In genomic region chr10:126062132-126063032, GRCh38 we compare ENCODE assay signal across 8 cellular contexts.
A peak's percentile ranks its signal among the peaks of the same experiment; 100 is the strongest.
DNase-seq lines count a peak whose midpoint lies in the region; ATAC-seq and TF ChIP-seq lines count a peak whose summit lies in the region.

No MANE protein-coding gene starts in this region.

- no peaks in the 10 kb centered on the region for H3K79me2 ChIP-seq in fibroblast of lung (ENCODE audit: control insufficient read depth, insufficient read depth, low read length)

- DNase-seq in Ammon's horn (ENCODE audit: low spot score) (peak; percentile 92), Peyer's patch (peak in 2 of 3 donors; percentile 26 to 78), fibroblast of lung (ENCODE audit: low read depth in 2 of 2) (peak; percentile 96 to 99), nucleus accumbens (lab: John Stamatoyannopoulos, UW) (peak in 52 of 56 donors; percentile 12 to 91 (median 73))
- DNase-seq in stimulated activated CD4-positive, alpha-beta T cell treated with anti-CD3 and anti-CD28 coated beads, Interleukin-2, amount 100 ng/mL, for 48 hours, result no peak
- DNase-seq in stimulated activated CD4-positive, alpha-beta T cell treated with anti-CD3 and anti-CD28 coated beads, Interleukin-2, amount 100 ng/mL, for 24 hours, result no peak

- H2AFZ ChIP-seq in fibroblast of lung (ENCODE audit: low read length), result no peak overlapping the region

- TF ChIP-seq CTCF in Peyer's patch (IDR thresholded peaks at IDR 0.05) (no peak), fibroblast of lung (conservative IDR thresholded peaks at IDR 0.05 in 1 of 2, IDR thresholded peaks at IDR 0.05 in 1 of 2; ENCODE audit: low read depth in 1 of 2, low read length in 2 of 2) (no peak)

- peaks cover 0 to 6% (median 0%) of the 10 kb centered on the region in 4 donors for H3K9me3 ChIP-seq in Peyer's patch
- no peaks in the 10 kb centered on the region for H3K9me3 ChIP-seq in fibroblast of lung (ENCODE audit: control insufficient read depth, insufficient read depth, low read depth, low read length)

- peak overlapping the region in 1 of 4 donors; percentile 28 for H3K27ac ChIP-seq in Peyer's patch
- H3K27ac ChIP-seq in fibroblast of lung (ENCODE audit: insufficient read depth, low read length), result peak overlapping the region; percentile 86

- peak overlapping the region; percentile 55 for H3K4me2 ChIP-seq in fibroblast of lung (ENCODE audit: extremely low read depth, insufficient read depth, low read length)

- TF ChIP-seq POLR2A in Peyer's patch (IDR thresholded peaks at IDR 0.05), result no peak

- no peaks in the 10 kb centered on the region for H3K4me1 ChIP-seq in Peyer's patch
- H3K4me1 ChIP-seq in fibroblast of lung (ENCODE audit: control insufficient read depth, extremely low read depth, insufficient read depth, low read length), result peaks cover 33% of the 10 kb centered on the region

- H3K27me3 ChIP-seq in Peyer's patch, result no peaks in the 10 kb centered on the region
- no peaks in the 10 kb centered on the region for H3K27me3 ChIP-seq in fibroblast of lung (ENCODE audit: control insufficient read depth, insufficient read depth, low read length)

- H3K36me3 ChIP-seq in Peyer's patch (no peaks in the 10 kb centered on the region), fibroblast of lung (ENCODE audit: control insufficient read depth, insufficient read depth, low read length) (peaks cover 3% of the 10 kb centered on the region)

- H3K4me3 ChIP-seq in Peyer's patch, result no peak overlapping the region
- H3K4me3 ChIP-seq in fibroblast of lung (replicated peaks in 1 of 4; ENCODE audit: control extremely low read depth in 1 of 4, insufficient read depth in 1 of 4, low read depth in 3 of 4, low read length in 4 of 4), result no peak overlapping the region

- no peaks in the 10 kb centered on the region for H4K20me1 ChIP-seq in fibroblast of lung (ENCODE audit: control insufficient read depth, extremely low read depth, insufficient read depth, low read length)

- H3K9ac ChIP-seq in fibroblast of lung (ENCODE audit: insufficient read depth, low read length), result peak overlapping the region; percentile 24

- ATAC-seq in HG02938 (IDR thresholded peaks at IDR 0.05; ENCODE audit: unreplicated experiment) (no peak), GM18858 (IDR thresholded peaks at IDR 0.05; ENCODE audit: unreplicated experiment) (no peak)

Comparison
In these comparisons a context has a peak if more than half of its experiments do, and no peak if none do; other contexts are left out.
1. DNase-seq: peak in Ammon's horn (single experiment), Peyer's patch (2 of 3), fibroblast of lung (2 of 2) and nucleus accumbens (52 of 56); none in stimulated activated CD4-positive, alpha-beta T cell treated with anti-CD3 and anti-CD28 coated beads, Interleukin-2, amount 100 ng/mL, for 48 hours (0 of 2) and stimulated activated CD4-positive, alpha-beta T cell treated with anti-CD3 and anti-CD28 coated beads, Interleukin-2, amount 100 ng/mL, for 24 hours (0 of 2).